ENCODE assay signal across 8 cellular contexts in genomic region chr16:9139965-9140364, GRCh38. TPM values are rescaled to one million over a fixed set of nuclear protein-coding genes. Genes with fewer than 3 reads are reported as not detected.
DNase-seq lines count a peak whose midpoint lies in the region; ATAC-seq, FAIRE-seq and TF ChIP-seq lines count a peak whose summit lies in the region.

No MANE protein-coding gene starts in this region.

- peak in 1 of 2 donors; percentile 14 for DNase-seq in activated T-cell treated with anti-CD3 and anti-CD28 coated beads, Interleukin-2, amount 50 U/mL, for 72 hours
- DNase-seq in activated T-cell treated with anti-CD3 and anti-CD28 coated beads, Interleukin-2, amount 50 U/mL, for 48 hours = no peak
- DNase-seq in WTC11 (ENCODE audit: low spot score) = peak; percentile 50
- peak in 1 of 6 donors; percentile 8 for DNase-seq in pancreas
- DNase-seq in kidney glomerular epithelial cell (lab: John Stamatoyannopoulos, UW) = no peak
- DNase-seq in glutamatergic neuron = no peak
- DNase-seq in retina = no peak

- peaks cover 21% of the 10 kb centered on the region for H3K4me1 Mint-ChIP-seq in activated T-cell treated with anti-CD3 and anti-CD28 coated beads, Interleukin-2, amount 50 U/mL, for 72 hours (ENCODE audit: low read depth)
- H3K4me1 Mint-ChIP-seq in WTC11 (peaks cover 22% of the 10 kb centered on the region), glutamatergic neuron (ENCODE audit: low read depth, unreplicated experiment) (peaks cover 7% of the 10 kb centered on the region)

- no peaks in the 10 kb centered on the region for H3K27me3 ChIP-seq in pancreas

- no peak overlapping the region for H3K27ac Mint-ChIP-seq in activated T-cell treated with anti-CD3 and anti-CD28 coated beads, Interleukin-2, amount 50 U/mL, for 72 hours
- H3K27ac Mint-ChIP-seq in WTC11 (peak overlapping the region; percentile 15; the same call in 1 of the 2 replicates), glutamatergic neuron (ENCODE audit: unreplicated experiment) (no peak overlapping the region)

- CTCF ChIA-PET in WTC11 (lab: Charles Lee) = interaction anchor here (0.6 to 2.9 kb wide), 15 partner anchors 9 to 1951 kb away, joined by 3 to 40 read pairs (median 6); no protein-coding TSS in a partner anchor

- H3K9me3 ChIP-seq in pancreas = no peaks in the 10 kb centered on the region

- H3K9me3 Mint-ChIP-seq in activated T-cell treated with anti-CD3 and anti-CD28 coated beads, Interleukin-2, amount 50 U/mL, for 72 hours = no peaks in the 10 kb centered on the region
- peaks cover 4% of the 10 kb centered on the region for H3K9me3 Mint-ChIP-seq in WTC11
- H3K9me3 Mint-ChIP-seq in glutamatergic neuron (ENCODE audit: unreplicated experiment) = peaks cover 5% of the 10 kb centered on the region

- 91% methylated on average over 7 of the region's 7 CpGs for WGBS in pancreas, 2 donors

- no peak for FAIRE-seq in pancreas (lab: Jason Lieb, UNC)

- peak overlapping the region in 1 of 2 donors; percentile 14 for H3K4me3 Mint-ChIP-seq in activated T-cell treated with anti-CD3 and anti-CD28 coated beads, Interleukin-2, amount 50 U/mL, for 72 hours
- H3K4me3 Mint-ChIP-seq in WTC11 = no peak overlapping the region
- H3K4me3 Mint-ChIP-seq in glutamatergic neuron (ENCODE audit: unreplicated experiment) = no peak overlapping the region

- H3K36me3 Mint-ChIP-seq in activated T-cell treated with anti-CD3 and anti-CD28 coated beads, Interleukin-2, amount 50 U/mL, for 72 hours (ENCODE audit: insufficient read depth in 2 of 2) = no peaks in the 10 kb centered on the region
- H3K36me3 Mint-ChIP-seq in WTC11 (peaks cover 4% of the 10 kb centered on the region), glutamatergic neuron (ENCODE audit: unreplicated experiment) (peaks cover 4% of the 10 kb centered on the region)

- H3K27ac ChIP-seq in pancreas = no peak overlapping the region

- POLR2A ChIA-PET in WTC11 (lab: Charles Lee) = interaction anchor here (0.5 kb wide), 1 partner anchor 18 kb away, joined by 3 read pairs; no protein-coding TSS in a partner anchor

- H3K27me3 Mint-ChIP-seq in activated T-cell treated with anti-CD3 and anti-CD28 coated beads, Interleukin-2, amount 50 U/mL, for 72 hours (ENCODE audit: low read depth) = peaks cover 15% of the 10 kb centered on the region
- H3K27me3 Mint-ChIP-seq in WTC11 (ENCODE audit: low read depth) (no peaks in the 10 kb centered on the region), glutamatergic neuron (ENCODE audit: unreplicated experiment) (peaks cover 2% of the 10 kb centered on the region)

- no peak for TF ChIP-seq CTCF in WTC11 (IDR thresholded peaks at IDR 0.05)
- TF ChIP-seq CTCF in pancreas (IDR thresholded peaks at IDR 0.05) = no peak
- TF ChIP-seq CTCF in glutamatergic neuron (IDR thresholded peaks at IDR 0.05; ENCODE audit: partially characterized antibody, unreplicated experiment) = no peak

- H3K4me3 ChIP-seq in pancreas = no peak overlapping the region

- peaks cover 0 to 5% (median 0%) of the 10 kb centered on the region in 3 donors for H3K4me1 ChIP-seq in pancreas

- no peaks in the 10 kb centered on the region for H3K36me3 ChIP-seq in pancreas

- peak; percentile 40 to 51 for ATAC-seq in activated T-cell treated with anti-CD3 and anti-CD28 coated beads, Interleukin-2, amount 50 U/mL, for 72 hours (replicated peaks in 1 of 2)
- ATAC-seq in HG03354 (IDR thresholded peaks at IDR 0.05; ENCODE audit: poor library complexity, severe bottlenecking, unreplicated experiment) (peak; percentile 64), WTC11 (peak; percentile 78), pancreas (peak; percentile 57 to 68 (median 62))

- intact Hi-C loops in pancreas (cut with DNase I) = no loop called here

TF ChIP-seq in WTC11, 78 proteins besides CTCF, POLR2A, EP300 and RAD21 (continues in another document):
- peak; percentile 78; the same call in 1 of the 2 replicates for TF ChIP-seq GTF2I (CRISPR knock-in tag; conservative IDR thresholded peaks at IDR 0.05)
- TF ChIP-seq MXD4 (CRISPR knock-in tag; IDR thresholded peaks at IDR 0.05; ENCODE audit: borderline replicate concordance) = peak; percentile 66; the same call in 1 of the 2 replicates
- no peak for TF ChIP-seq NR1H2 (CRISPR knock-in tag; IDR thresholded peaks at IDR 0.05)
- TF ChIP-seq CDX4 (CRISPR knock-in tag; IDR thresholded peaks at IDR 0.05; ENCODE audit: borderline replicate concordance) = no peak
- TF ChIP-seq ZNF317 (CRISPR knock-in tag; IDR thresholded peaks at IDR 0.05; ENCODE audit: borderline replicate concordance, low read depth) = no peak
- TF ChIP-seq ZSCAN18 (CRISPR knock-in tag; IDR thresholded peaks at IDR 0.05) = no peak
- TF ChIP-seq OVOL2 (CRISPR knock-in tag; IDR thresholded peaks at IDR 0.05; ENCODE audit: borderline replicate concordance) = no peak
- TF ChIP-seq ZNF416 (CRISPR knock-in tag; IDR thresholded peaks at IDR 0.05) = no peak
- no peak for TF ChIP-seq JUN (CRISPR knock-in tag; IDR thresholded peaks at IDR 0.05)
- no peak for TF ChIP-seq RELA (CRISPR knock-in tag; IDR thresholded peaks at IDR 0.05; ENCODE audit: borderline replicate concordance)
- TF ChIP-seq NFYB (CRISPR knock-in tag; conservative IDR thresholded peaks at IDR 0.05; ENCODE audit: low read depth) = peak; percentile 61; the same call in 1 of the 2 replicates
- TF ChIP-seq ZBTB43 (CRISPR knock-in tag; IDR thresholded peaks at IDR 0.05) = no peak
- TF ChIP-seq NFE2L1 (CRISPR knock-in tag; IDR thresholded peaks at IDR 0.05) = no peak
- no peak for TF ChIP-seq ZMAT4 (CRISPR knock-in tag; IDR thresholded peaks at IDR 0.05)
- TF ChIP-seq USF2 (CRISPR knock-in tag; IDR thresholded peaks at IDR 0.05) = peak; percentile 96
- TF ChIP-seq NR2C2 (CRISPR knock-in tag; IDR thresholded peaks at IDR 0.05) = no peak
- TF ChIP-seq TEAD1 (CRISPR knock-in tag; IDR thresholded peaks at IDR 0.05) = no peak
- TF ChIP-seq RORB (CRISPR knock-in tag; IDR thresholded peaks at IDR 0.05) = no peak
- TF ChIP-seq CBFB (CRISPR knock-in tag; IDR thresholded peaks at IDR 0.05; ENCODE audit: low read depth) = no peak
- no peak for TF ChIP-seq ZNF219 (CRISPR knock-in tag; IDR thresholded peaks at IDR 0.05; ENCODE audit: borderline replicate concordance)
- TF ChIP-seq E2F1 (CRISPR knock-in tag; IDR thresholded peaks at IDR 0.05) = no peak

RNA-seq across cellular contexts. Expression of gene HAPSTR1, which starts 48.5 kb away (rescaled TPM):
- total RNA-seq in activated T-cell treated with anti-CD3 and anti-CD28 coated beads, Interleukin-2, amount 50 U/mL, for 72 hours = 10 to 100 TPM; 81.5 to 82.3 TPM
- total RNA-seq in WTC11 (2021) = 54.3 to 59.1 TPM (median 56.4 TPM) in 3 replicates
- 10 to 100 TPM; 17.1 to 35.5 (median 23.6) TPM for total RNA-seq in pancreas
- 10 to 100 TPM in 1 of 2 donors, 1 to 10 TPM in 1; 6.0 to 10.9 TPM for polyA plus RNA-seq in pancreas
- 143 TPM for total RNA-seq in glutamatergic neuron (ENCODE audit: unreplicated experiment)
